ENCODE assay signal across 21 cellular contexts in the genomic region with DNA sequence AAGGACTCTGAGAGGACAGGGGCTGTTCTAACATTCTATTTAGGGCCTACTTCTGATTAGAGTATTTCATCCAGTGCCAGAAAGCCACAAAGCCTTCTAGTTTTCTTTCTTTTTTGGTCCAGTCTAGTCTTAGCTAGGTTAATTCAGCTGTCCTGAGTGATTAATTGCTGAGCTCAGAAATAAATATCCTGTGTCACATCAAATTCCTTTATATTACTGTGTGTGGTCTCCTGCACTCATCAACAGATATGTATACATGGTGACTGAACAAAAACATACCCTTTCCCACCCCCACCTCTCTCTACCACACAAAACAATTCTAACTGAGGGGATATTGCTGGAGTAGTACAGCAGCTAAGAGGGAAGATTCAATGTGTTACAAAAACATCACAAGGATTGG.
DNase-seq lines count a peak whose midpoint lies in the region; FAIRE-seq and TF ChIP-seq lines count a peak whose summit lies in the region.
"Had no signal": no experiment of that assay in that cellular context is flagged by ENCODE, and none has a peak within 500 bp of the region (broad histone marks: within the 10 kb centered on the region; RNA-seq: fewer than 3 reads in every experiment).

No MANE protein-coding gene starts in this region.

- peak overlapping the region; percentile 65 for H2AFZ ChIP-seq in parathyroid adenoma

- H3K79me2 ChIP-seq in parathyroid adenoma: no peaks in the 10 kb centered on the region

- H3K36me3 ChIP-seq in SJCRH30 (no peaks in the 10 kb centered on the region), mesodermal cell (ENCODE audit: control insufficient read depth, insufficient read depth, low read length) (no peaks in the 10 kb centered on the region), parathyroid adenoma (ENCODE audit: control insufficient read depth, insufficient read depth, low read length) (no peaks in the 10 kb centered on the region)

- H3K27ac ChIP-seq in SJCRH30 (peak overlapping the region; percentile 45; the same call in 1 of the 2 replicates), mesodermal cell (ENCODE audit: low read depth, low read length, severe bottlenecking) (peak overlapping the region; percentile 1), parathyroid adenoma (peak overlapping the region; percentile 34)
- H3K27ac ChIP-seq: A549, SK-N-MC had no signal

- peak overlapping the region; percentile 5 for H3K4me2 ChIP-seq in parathyroid adenoma (ENCODE audit: low read length)
- H3K4me2 ChIP-seq: A549 had no signal

- TF ChIP-seq CTCF in parathyroid adenoma (IDR thresholded peaks at IDR 0.05): no peak

- H3K4me3 ChIP-seq in SJCRH30 (no peak overlapping the region), mesodermal cell (ENCODE audit: extremely low read depth, insufficient read depth, low read length, poor library complexity, severe bottlenecking) (no peak overlapping the region), parathyroid adenoma (ENCODE audit: low read depth, low read length) (no peak overlapping the region)
- H3K4me3 ChIP-seq: A549, SK-N-MC had no signal

- no peak overlapping the region for H3K9ac ChIP-seq in parathyroid adenoma

- no peak for FAIRE-seq in urothelium cell line (lab: Jason Lieb, UNC)
- FAIRE-seq: A549, GM19239, H1 had no signal

- H3K4me1 ChIP-seq in SJCRH30 (peaks cover 15% of the 10 kb centered on the region; the same call in 1 of the 2 replicates), mesodermal cell (ENCODE audit: control insufficient read depth, insufficient read depth, low read length, poor library complexity, severe bottlenecking) (peaks cover 3% of the 10 kb centered on the region), parathyroid adenoma (peaks cover 15% of the 10 kb centered on the region)
- H3K4me1 ChIP-seq: A549 had no signal

- H3K9me3 ChIP-seq in SJCRH30 (replicated peaks) (no peaks in the 10 kb centered on the region), mesodermal cell (ENCODE audit: control insufficient read depth, low read length) (no peaks in the 10 kb centered on the region), parathyroid adenoma (ENCODE audit: control insufficient read depth, low read length) (no peaks in the 10 kb centered on the region)
- H3K9me3 ChIP-seq: A549 had no signal

- peak; percentile 10 for DNase-seq in DMS 273 treated with DMSO at 0.1 percent for 48 hours (lab: John Stamatoyannopoulos, UW)
- DNase-seq in SJCRH30: peak in 1 of 2 experiments; percentile 58
- DNase-seq in stimulated activated CD4-positive, alpha-beta T cell treated with anti-CD3 and anti-CD28 coated beads, Interleukin-4, amount 100 ng/mL, for 1 hour: no peak
- no peak for DNase-seq in NCI-H187 treated with DMSO at 0.1 percent for 48 hours (lab: John Stamatoyannopoulos, UW)
- DNase-seq in urothelium cell line (ENCODE audit: low spot score): no peak
- DNase-seq: DMS79, KBM-7, MM.1S, NCI-H1092, NCI-H1436 treated with DMSO at 0.1 percent for 48 hours, NCI-H2029, NCI-H345, NCI-H774, OCI-M1, Right ventricle myocardium superior had no signal

- H3K27me3 ChIP-seq in SJCRH30 (no peaks in the 10 kb centered on the region), parathyroid adenoma (ENCODE audit: control insufficient read depth, insufficient read depth, low read length) (no peaks in the 10 kb centered on the region)
